Comparison of ENCODE assay signal across 19 cellular contexts in genomic region chr9:137521405-137521985, GRCh38.
"Had no signal": no experiment of that assay in that cellular context is flagged by ENCODE, and none has a peak within 500 bp of the region (broad histone marks: within the 10 kb centered on the region; RNA-seq: fewer than 3 reads in every experiment).

No MANE protein-coding gene starts in this region.

- H3K27me3 Mint-ChIP-seq: stimulated activated memory B cell treated with anti-CD40 and anti-IgM and Interleukin-4, amounts not matched to agents 10 μg/mL and 1 μg/mL and 100 μg/mL, for 72 hours had no signal

- H3K9me3 ChIP-seq: adrenal gland, ovary, thoracic aorta, upper lobe of left lung had no signal

- H3K27ac Mint-ChIP-seq: activated naive CD4-positive, alpha-beta T cell treated with anti-CD3 and anti-CD28 coated beads, Interleukin-2, amount 50 U/mL, for 72 hours; activated T-helper 1 cell treated with anti-CD3 and anti-CD28 coated beads, Interleukin-12 subunit alpha, Interleukin-12 subunit beta, Interleukin-2, Interleukin-4 antibody, amounts not matched to agents 30 ng/mL and 10 ng/mL and 1 ng/mL, durations not matched to agents 14 hours and 24 hours and 36 hours; stimulated activated memory B cell treated with anti-CD40 and anti-IgM and Interleukin-4, amounts not matched to agents 10 μg/mL and 1 μg/mL and 100 μg/mL, for 72 hours had no signal

- H3K4me3 Mint-ChIP-seq: activated T-helper 1 cell treated with anti-CD3 and anti-CD28 coated beads, Interleukin-12 subunit alpha, Interleukin-12 subunit beta, Interleukin-2, Interleukin-4 antibody, amounts not matched to agents 30 ng/mL and 10 ng/mL and 1 ng/mL, durations not matched to agents 14 hours and 24 hours and 36 hours; neural crest cell; stimulated activated memory B cell treated with anti-CD40 and anti-IgM and Interleukin-4, amounts not matched to agents 10 μg/mL and 1 μg/mL and 100 μg/mL, for 72 hours had no signal

- H3K4me3 ChIP-seq: adrenal gland, ovary, thoracic aorta, upper lobe of left lung had no signal

- H3K9me3 Mint-ChIP-seq: activated naive CD4-positive, alpha-beta T cell treated with anti-CD3 and anti-CD28 coated beads, Interleukin-2, amount 50 U/mL, for 72 hours; activated T-helper 1 cell treated with anti-CD3 and anti-CD28 coated beads, Interleukin-12 subunit alpha, Interleukin-12 subunit beta, Interleukin-2, Interleukin-4 antibody, amounts not matched to agents 30 ng/mL and 10 ng/mL and 1 ng/mL, durations not matched to agents 14 hours and 24 hours and 36 hours; neural crest cell; stimulated activated memory B cell treated with anti-CD40 and anti-IgM and Interleukin-4, amounts not matched to agents 10 μg/mL and 1 μg/mL and 100 μg/mL, for 72 hours had no signal

- DNase-seq: activated CD4-positive, alpha-beta T cell treated with anti-CD3 and anti-CD28 coated beads for 1 hour; activated CD4-positive, alpha-beta T cell treated with anti-CD3 and anti-CD28 coated beads, Interleukin-2, amount 50 U/mL, for 48 hours; activated gamma-delta T cell treated with Interleukin-2 at 50 U/mL for 16 hours; activated T-cell treated with anti-CD3 and anti-CD28 coated beads for 4 hours; effector CD4-positive, alpha-beta T cell; kidney glomerular epithelial cell; left ventricle myocardium superior; ovary; stimulated activated CD4-positive, alpha-beta T cell treated with anti-CD3 and anti-CD28 coated beads, Interleukin-4, amount 100 ng/mL, for 4 hours; T-helper 2 cell; upper lobe of left lung; WERI-Rb-1 had no signal

- H3K4me1 Mint-ChIP-seq: neural crest cell had no signal

- H3K27me3 ChIP-seq: adrenal gland, ovary, upper lobe of left lung had no signal

- H3K36me3 Mint-ChIP-seq: activated naive CD4-positive, alpha-beta T cell treated with anti-CD3 and anti-CD28 coated beads, Interleukin-2, amount 50 U/mL, for 72 hours had no signal

- ATAC-seq: activated naive CD4-positive, alpha-beta T cell treated with anti-CD3 and anti-CD28 coated beads, Interleukin-2, amount 50 U/mL, for 72 hours; left ventricle myocardium superior; sciatic nerve; stimulated activated memory B cell treated with anti-CD40 and anti-IgM and Interleukin-4, amounts not matched to agents 10 μg/mL and 1 μg/mL and 100 μg/mL, for 72 hours had no signal

- H3K4me1 ChIP-seq: upper lobe of left lung had no signal

- H3K36me3 ChIP-seq: adrenal gland, ovary, upper lobe of left lung, WERI-Rb-1 had no signal

- H3K27ac ChIP-seq: adrenal gland, ovary, thoracic aorta, upper lobe of left lung, WERI-Rb-1 had no signal
